1 cellular context compared by ENCODE assay signal in genomic region chr6:85580878-85581267, GRCh38.
TF ChIP-seq lines count a peak whose summit lies in the region.

No MANE protein-coding gene starts in this region.

TF ChIP-seq in K562, 482 proteins besides CTCF, POLR2A, EP300 and RAD21 (continued from another document and continues in another):
- TF ChIP-seq ZNF384 (IDR thresholded peaks at IDR 0.05; ENCODE audit: low read depth, low read length) (no peak), HMBOX1 (IDR thresholded peaks at IDR 0.05) (peak; percentile 72; the same call in 1 of the 2 replicates), POLR3G (IDR thresholded peaks at IDR 0.05; ENCODE audit: extremely low read depth, insufficient read length, insufficient replicate concordance) (no peak), CREB3L1 (IDR thresholded peaks at IDR 0.05; ENCODE audit: borderline replicate concordance, low read depth) (no peak), PHF20 (IDR thresholded peaks at IDR 0.05; ENCODE audit: partially characterized antibody) (no peak), ELK1 (CRISPR knock-in tag; IDR thresholded peaks at IDR 0.05) (no peak), TRIM28 (IDR thresholded peaks at IDR 0.05) (peak; percentile 52; the same call in 1 of the 2 replicates), L3MBTL2 (IDR thresholded peaks at IDR 0.05) (0 out of 2 replicates have a peak, but pooled peaks have one; percentile 16), STAG1 (CRISPR knock-in tag; IDR thresholded peaks at IDR 0.05; ENCODE audit: borderline replicate concordance) (no peak), HDAC8 (tag; IDR thresholded peaks at IDR 0.05) (no peak), PHB2 (IDR thresholded peaks at IDR 0.05; ENCODE audit: low read depth) (no peak), TEAD1 (CRISPR knock-in tag; IDR thresholded peaks at IDR 0.05) (0 out of 4 replicates have a peak, but pooled peaks of 1 of the 2 experiments have one; percentile 38), ZNF696 (CRISPR knock-in tag; conservative IDR thresholded peaks at IDR 0.05) (no peak), HSF4 (CRISPR knock-in tag; IDR thresholded peaks at IDR 0.05; ENCODE audit: borderline replicate concordance) (no peak), MAX (CRISPR knock-in tag; IDR thresholded peaks at IDR 0.05) (0 out of 2 replicates have a peak, but pooled peaks have one; percentile 22), NFE2 (IDR thresholded peaks at IDR 0.05; ENCODE audit: low read depth) (peak; percentile 90), ZBTB26 (CRISPR knock-in tag; IDR thresholded peaks at IDR 0.05) (no peak), ZNF263 (CRISPR knock-in tag; IDR thresholded peaks at IDR 0.05; ENCODE audit: borderline replicate concordance) (no peak), KDM2B (CRISPR knock-in tag; IDR thresholded peaks at IDR 0.05) (no peak), ATF6 (CRISPR knock-in tag; IDR thresholded peaks at IDR 0.05) (no peak), SLC30A9 (CRISPR knock-in tag; IDR thresholded peaks at IDR 0.05) (no peak), SRSF7 (optimal IDR thresholded peaks at IDR 0.05; ENCODE audit: low read depth, low read length) (no peak), KDM1A (IDR thresholded peaks at IDR 0.05) (no peak), BRF2 (IDR thresholded peaks at IDR 0.05; ENCODE audit: borderline replicate concordance, insufficient read depth, insufficient read length) (no peak), DNMT1 (IDR thresholded peaks at IDR 0.05) (no peak), NBN (IDR thresholded peaks at IDR 0.05; ENCODE audit: low read depth) (no peak), HNRNPH1 (optimal IDR thresholded peaks at IDR 0.05; ENCODE audit: low read depth, low read length) (no peak), CTBP1 (IDR thresholded peaks at IDR 0.05; ENCODE audit: borderline replicate concordance) (no peak), MTA2 (IDR thresholded peaks at IDR 0.05; ENCODE audit: low read depth) (no peak), SMAD3 (CRISPR knock-in tag; conservative IDR thresholded peaks at IDR 0.05) (no peak), ZNF766 (CRISPR knock-in tag; conservative IDR thresholded peaks at IDR 0.05) (no peak), ZNF764 (CRISPR knock-in tag; IDR thresholded peaks at IDR 0.05; ENCODE audit: low read depth) (no peak), TCF7L2 (IDR thresholded peaks at IDR 0.05; ENCODE audit: low read depth, low read length) (no peak), LARP7 (IDR thresholded peaks at IDR 0.05) (no peak), ZNF778 (CRISPR knock-in tag; IDR thresholded peaks at IDR 0.05) (no peak), PYGO2 (tag; IDR thresholded peaks at IDR 0.05) (no peak), ZNF785 (CRISPR knock-in tag; IDR thresholded peaks at IDR 0.05) (no peak), EP400 (IDR thresholded peaks at IDR 0.05) (no peak), ZSCAN29 (IDR thresholded peaks at IDR 0.05) (no peak), SMAD1 (IDR thresholded peaks at IDR 0.05; ENCODE audit: low read depth, low read length, partially characterized antibody) (no peak), ZNF140 (CRISPR knock-in tag; IDR thresholded peaks at IDR 0.05) (no peak), MBD1 (CRISPR knock-in tag; IDR thresholded peaks at IDR 0.05) (no peak), ZNF253 (CRISPR knock-in tag; conservative IDR thresholded peaks at IDR 0.05) (no peak), ZNF780A (CRISPR knock-in tag; IDR thresholded peaks at IDR 0.05) (no peak), IRF1 (CRISPR knock-in tag; IDR thresholded peaks at IDR 0.05; ENCODE audit: borderline replicate concordance) (no peak), SMC3 (conservative IDR thresholded peaks at IDR 0.05; ENCODE audit: insufficient read depth, low read depth, low read length) (no peak), ZNF740 (CRISPR knock-in tag; IDR thresholded peaks at IDR 0.05) (no peak), ZNF740 (tag; IDR thresholded peaks at IDR 0.05) (no peak), COPS2 (conservative IDR thresholded peaks at IDR 0.05) (no peak), DPF2 (IDR thresholded peaks at IDR 0.05) (peak; percentile 78), CBX5 (IDR thresholded peaks at IDR 0.05; ENCODE audit: borderline replicate concordance, low read depth) (no peak), ZBTB1 (CRISPR knock-in tag; IDR thresholded peaks at IDR 0.05; ENCODE audit: borderline replicate concordance, low read depth) (no peak), PATZ1 (CRISPR knock-in tag; IDR thresholded peaks at IDR 0.05; ENCODE audit: borderline replicate concordance) (no peak), ZBTB9 (CRISPR knock-in tag; IDR thresholded peaks at IDR 0.05) (no peak), SREBF1 (IDR thresholded peaks at IDR 0.05; ENCODE audit: borderline replicate concordance, low read depth, low read length) (no peak), THRA (IDR thresholded peaks at IDR 0.05) (no peak), ZFP1 (CRISPR knock-in tag; IDR thresholded peaks at IDR 0.05) (no peak)
